In genomic region chrX:153828308-153828707, GRCh38 we compare ENCODE assay signal across 2 cellular contexts.
TF ChIP-seq lines count a peak whose summit lies in the region.

No MANE protein-coding gene starts in this region.

TF ChIP-seq in HCT116, 20 proteins besides CTCF, POLR2A, EP300 and RAD21:
- TF ChIP-seq, protein P1, sequence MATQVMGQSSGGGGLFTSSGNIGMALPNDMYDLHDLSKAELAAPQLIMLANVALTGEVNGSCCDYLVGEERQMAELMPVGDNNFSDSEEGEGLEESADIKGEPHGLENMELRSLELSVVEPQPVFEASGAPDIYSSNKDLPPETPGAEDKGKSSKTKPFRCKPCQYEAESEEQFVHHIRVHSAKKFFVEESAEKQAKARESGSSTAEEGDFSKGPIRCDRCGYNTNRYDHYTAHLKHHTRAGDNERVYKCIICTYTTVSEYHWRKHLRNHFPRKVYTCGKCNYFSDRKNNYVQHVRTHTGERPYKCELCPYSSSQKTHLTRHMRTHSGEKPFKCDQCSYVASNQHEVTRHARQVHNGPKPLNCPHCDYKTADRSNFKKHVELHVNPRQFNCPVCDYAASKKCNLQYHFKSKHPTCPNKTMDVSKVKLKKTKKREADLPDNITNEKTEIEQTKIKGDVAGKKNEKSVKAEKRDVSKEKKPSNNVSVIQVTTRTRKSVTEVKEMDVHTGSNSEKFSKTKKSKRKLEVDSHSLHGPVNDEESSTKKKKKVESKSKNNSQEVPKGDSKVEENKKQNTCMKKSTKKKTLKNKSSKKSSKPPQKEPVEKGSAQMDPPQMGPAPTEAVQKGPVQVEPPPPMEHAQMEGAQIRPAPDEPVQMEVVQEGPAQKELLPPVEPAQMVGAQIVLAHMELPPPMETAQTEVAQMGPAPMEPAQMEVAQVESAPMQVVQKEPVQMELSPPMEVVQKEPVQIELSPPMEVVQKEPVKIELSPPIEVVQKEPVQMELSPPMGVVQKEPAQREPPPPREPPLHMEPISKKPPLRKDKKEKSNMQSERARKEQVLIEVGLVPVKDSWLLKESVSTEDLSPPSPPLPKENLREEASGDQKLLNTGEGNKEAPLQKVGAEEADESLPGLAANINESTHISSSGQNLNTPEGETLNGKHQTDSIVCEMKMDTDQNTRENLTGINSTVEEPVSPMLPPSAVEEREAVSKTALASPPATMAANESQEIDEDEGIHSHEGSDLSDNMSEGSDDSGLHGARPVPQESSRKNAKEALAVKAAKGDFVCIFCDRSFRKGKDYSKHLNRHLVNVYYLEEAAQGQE (IDR thresholded peaks at IDR 0.05; ENCODE audit: low read depth): no peak
- no peak for TF ChIP-seq ELF1 (IDR thresholded peaks at IDR 0.05; ENCODE audit: borderline replicate concordance, low read depth)
- TF ChIP-seq, protein P2, sequence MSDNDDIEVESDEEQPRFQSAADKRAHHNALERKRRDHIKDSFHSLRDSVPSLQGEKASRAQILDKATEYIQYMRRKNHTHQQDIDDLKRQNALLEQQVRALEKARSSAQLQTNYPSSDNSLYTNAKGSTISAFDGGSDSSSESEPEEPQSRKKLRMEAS (IDR thresholded peaks at IDR 0.05): no peak
- TF ChIP-seq CBX3 (IDR thresholded peaks at IDR 0.05; ENCODE audit: low read depth): no peak
- no peak for TF ChIP-seq YY1 (IDR thresholded peaks at IDR 0.05; ENCODE audit: extremely low read depth, insufficient replicate concordance, low read depth, low read length)
- TF ChIP-seq SIN3A (IDR thresholded peaks at IDR 0.05; ENCODE audit: low read depth): no peak
- TF ChIP-seq ATF3 (IDR thresholded peaks at IDR 0.05): no peak
- no peak for TF ChIP-seq JUND (IDR thresholded peaks at IDR 0.05)
- TF ChIP-seq EZH2 (IDR thresholded peaks at IDR 0.05): no peak
- TF ChIP-seq ZFX (IDR thresholded peaks at IDR 0.05): no peak
- no peak for TF ChIP-seq SP1 (IDR thresholded peaks at IDR 0.05; ENCODE audit: low read depth)
- no peak for TF ChIP-seq FOSL1 (IDR thresholded peaks at IDR 0.05; ENCODE audit: low read depth)
- no peak for TF ChIP-seq CEBPB (IDR thresholded peaks at IDR 0.05; ENCODE audit: low read depth)
- no peak for TF ChIP-seq EZH2phosphoT487 (IDR thresholded peaks at IDR 0.05; ENCODE audit: borderline replicate concordance)
- no peak for TF ChIP-seq EGR1 (IDR thresholded peaks at IDR 0.05; ENCODE audit: low read depth)
- TF ChIP-seq POLR2AphosphoS5 (IDR thresholded peaks at IDR 0.05; ENCODE audit: low read depth, low read length): no peak
- no peak for TF ChIP-seq ZNF274 (IDR thresholded peaks at IDR 0.05; ENCODE audit: low read depth, low read length)
- TF ChIP-seq, protein P3, sequence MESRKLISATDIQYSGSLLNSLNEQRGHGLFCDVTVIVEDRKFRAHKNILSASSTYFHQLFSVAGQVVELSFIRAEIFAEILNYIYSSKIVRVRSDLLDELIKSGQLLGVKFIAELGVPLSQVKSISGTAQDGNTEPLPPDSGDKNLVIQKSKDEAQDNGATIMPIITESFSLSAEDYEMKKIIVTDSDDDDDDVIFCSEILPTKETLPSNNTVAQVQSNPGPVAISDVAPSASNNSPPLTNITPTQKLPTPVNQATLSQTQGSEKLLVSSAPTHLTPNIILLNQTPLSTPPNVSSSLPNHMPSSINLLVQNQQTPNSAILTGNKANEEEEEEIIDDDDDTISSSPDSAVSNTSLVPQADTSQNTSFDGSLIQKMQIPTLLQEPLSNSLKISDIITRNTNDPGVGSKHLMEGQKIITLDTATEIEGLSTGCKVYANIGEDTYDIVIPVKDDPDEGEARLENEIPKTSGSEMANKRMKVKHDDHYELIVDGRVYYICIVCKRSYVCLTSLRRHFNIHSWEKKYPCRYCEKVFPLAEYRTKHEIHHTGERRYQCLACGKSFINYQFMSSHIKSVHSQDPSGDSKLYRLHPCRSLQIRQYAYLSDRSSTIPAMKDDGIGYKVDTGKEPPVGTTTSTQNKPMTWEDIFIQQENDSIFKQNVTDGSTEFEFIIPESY (IDR thresholded peaks at IDR 0.05; ENCODE audit: extremely low read depth, insufficient replicate concordance, low read length): no peak
- TF ChIP-seq SRF (IDR thresholded peaks at IDR 0.05; ENCODE audit: low read depth): no peak
- TF ChIP-seq TCF7L2 (IDR thresholded peaks at IDR 0.05; ENCODE audit: borderline replicate concordance, extremely low read depth, insufficient read depth, insufficient read length): no peak

TF ChIP-seq in endothelial cell of umbilical vein, 7 proteins besides CTCF, POLR2A, EP300 and RAD21:
- TF ChIP-seq GATA2 (IDR thresholded peaks at IDR 0.05; ENCODE audit: insufficient read depth, insufficient read length, low read depth, low read length) (no peak), EZH2 (IDR thresholded peaks at IDR 0.05; ENCODE audit: borderline replicate concordance, low read depth, low read length, severe bottlenecking) (peak; percentile 17)
